1 cellular context compared by ENCODE assay signal in the genomic region with DNA sequence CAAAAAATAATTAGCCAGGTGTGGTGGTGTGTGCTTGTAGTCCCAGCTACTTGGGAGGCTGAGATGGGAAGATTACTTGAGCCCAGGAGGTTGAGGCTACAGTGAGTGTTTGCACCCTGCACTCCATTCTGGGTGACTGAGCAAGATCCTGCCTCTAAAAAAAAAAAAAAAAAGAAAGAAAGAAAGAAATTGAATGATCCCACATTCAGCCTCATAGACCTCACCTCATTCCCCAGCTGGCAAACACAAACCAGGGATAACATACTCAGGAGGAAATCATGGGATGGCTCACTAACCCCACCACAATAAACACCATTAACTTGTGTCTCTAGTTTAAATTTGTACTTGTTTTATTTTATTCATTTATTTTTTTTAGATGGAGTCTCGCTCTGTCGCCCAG.
A peak's percentile ranks its signal among the peaks of the same experiment; 100 is the strongest.
TF ChIP-seq lines count a peak whose summit lies in the region.

No MANE protein-coding gene starts in this region.

TF ChIP-seq in K562, 482 proteins besides CTCF, POLR2A, EP300 and RAD21:
- TF ChIP-seq, protein P1, sequence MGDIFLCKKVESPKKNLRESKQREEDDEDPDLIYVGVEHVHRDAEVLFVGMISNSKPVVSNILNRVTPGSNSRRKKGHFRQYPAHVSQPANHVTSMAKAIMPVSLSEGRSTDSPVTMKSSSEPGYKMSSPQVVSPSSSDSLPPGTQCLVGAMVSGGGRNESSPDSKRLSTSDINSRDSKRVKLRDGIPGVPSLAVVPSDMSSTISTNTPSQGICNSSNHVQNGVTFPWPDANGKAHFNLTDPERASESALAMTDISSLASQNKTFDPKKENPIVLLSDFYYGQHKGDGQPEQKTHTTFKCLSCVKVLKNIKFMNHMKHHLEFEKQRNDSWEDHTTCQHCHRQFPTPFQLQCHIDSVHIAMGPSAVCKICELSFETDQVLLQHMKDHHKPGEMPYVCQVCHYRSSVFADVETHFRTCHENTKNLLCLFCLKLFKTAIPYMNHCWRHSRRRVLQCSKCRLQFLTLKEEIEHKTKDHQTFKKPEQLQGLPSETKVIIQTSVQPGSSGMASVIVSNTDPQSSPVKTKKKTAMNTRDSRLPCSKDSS (IDR thresholded peaks at IDR 0.05; ENCODE audit: low read depth, partially characterized antibody), result peak; percentile 5
- TF ChIP-seq POLR2B (IDR thresholded peaks at IDR 0.05; ENCODE audit: low read depth, partially characterized antibody), result peak; percentile 44
- TF ChIP-seq MTA1 (IDR thresholded peaks at IDR 0.05; ENCODE audit: borderline replicate concordance), result no peak
- no peak for TF ChIP-seq SMARCC2 (IDR thresholded peaks at IDR 0.05; ENCODE audit: low read depth)
- 0 out of 2 replicates have a peak, but pooled peaks have one; percentile 15 for TF ChIP-seq POLR2AphosphoS5 (IDR thresholded peaks at IDR 0.05; ENCODE audit: control insufficient read depth, insufficient read depth, low read depth, low read length)
- TF ChIP-seq SUPT5H (IDR thresholded peaks at IDR 0.05), result peak; percentile 59
